In the genomic region with DNA sequence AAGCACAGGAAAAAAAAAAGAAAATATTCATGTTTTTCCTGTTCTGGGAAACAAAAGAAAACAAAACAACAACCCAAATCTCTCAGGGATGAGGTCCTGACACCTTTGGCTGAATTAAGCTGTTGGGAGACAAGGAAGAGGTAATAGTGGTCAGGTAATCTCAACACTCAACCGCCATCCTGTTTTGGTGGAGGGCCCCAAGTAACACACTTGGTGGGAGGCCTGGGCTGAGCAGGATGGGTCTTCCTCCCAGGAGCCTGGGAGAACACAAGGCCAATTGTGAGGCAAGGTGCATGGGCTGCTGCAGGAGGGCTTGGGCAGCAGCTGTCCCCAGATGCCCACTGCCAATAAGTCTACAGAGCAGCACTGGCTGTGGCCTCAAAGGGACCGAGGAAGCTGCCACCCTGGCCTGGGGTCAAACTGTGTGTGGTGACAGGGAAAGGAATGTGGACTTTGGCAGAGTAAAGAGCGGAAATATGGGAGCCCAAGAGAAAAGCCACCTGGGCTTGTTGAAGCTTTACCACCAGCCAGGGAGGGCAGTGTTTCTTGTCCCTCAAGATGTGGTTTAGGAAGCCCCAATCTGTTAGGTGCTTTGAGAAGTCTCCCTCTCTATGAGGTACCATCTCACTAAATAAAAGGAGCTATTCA, we compare ENCODE assay signal across 1 cellular context.
TF ChIP-seq lines count a peak whose summit lies in the region.

No MANE protein-coding gene starts in this region.

TF ChIP-seq in HepG2, 621 proteins besides CTCF, POLR2A, EP300 and RAD21 (continued from another document and continues in another):
- peak; percentile 71 for TF ChIP-seq HNF1B (CRISPR knock-in tag; IDR thresholded peaks at IDR 0.05)
- no peak for TF ChIP-seq PRDM10 (CRISPR knock-in tag; IDR thresholded peaks at IDR 0.05; ENCODE audit: low read depth)
- 0 out of 2 replicates have a peak, but pooled peaks have one; percentile 26 for TF ChIP-seq HHEX (CRISPR knock-in tag; IDR thresholded peaks at IDR 0.05)
- TF ChIP-seq ZSCAN12 (CRISPR knock-in tag; IDR thresholded peaks at IDR 0.05), result no peak
- no peak for TF ChIP-seq GTF3A (CRISPR knock-in tag; conservative IDR thresholded peaks at IDR 0.05)
- peak; percentile 87; the same call in 1 of the 2 replicates for TF ChIP-seq ZBTB3 (CRISPR knock-in tag; IDR thresholded peaks at IDR 0.05; ENCODE audit: borderline replicate concordance, low read depth)
- TF ChIP-seq DPF2 (CRISPR knock-in tag; IDR thresholded peaks at IDR 0.05; ENCODE audit: borderline replicate concordance, low read depth), result peak; percentile 89; the same call in 1 of the 2 replicates
- no peak; the same call in 1 of the 2 replicates for TF ChIP-seq HNF1A (IDR thresholded peaks at IDR 0.05; ENCODE audit: low read depth)
- TF ChIP-seq HNF1A (CRISPR knock-in tag; IDR thresholded peaks at IDR 0.05; ENCODE audit: borderline replicate concordance), result peak; percentile 75; the same call in 1 of the 2 replicates
- peak; percentile 85; the same call in 1 of the 2 replicates for TF ChIP-seq ZNF343 (CRISPR knock-in tag; IDR thresholded peaks at IDR 0.05)
- 0 out of 2 replicates have a peak, but pooled peaks have one; percentile 59 for TF ChIP-seq KDM4B (CRISPR knock-in tag; IDR thresholded peaks at IDR 0.05)
- peak; percentile 42; the same call in 1 of the 2 replicates for TF ChIP-seq SP5 (CRISPR knock-in tag; IDR thresholded peaks at IDR 0.05; ENCODE audit: borderline replicate concordance, low read depth)
- TF ChIP-seq ZC3H13 (CRISPR knock-in tag; IDR thresholded peaks at IDR 0.05), result no peak
- no peak for TF ChIP-seq ARHGAP35 (CRISPR knock-in tag; IDR thresholded peaks at IDR 0.05; ENCODE audit: borderline replicate concordance)
- TF ChIP-seq RARA (CRISPR knock-in tag; IDR thresholded peaks at IDR 0.05), result peak; percentile 98
- peak; percentile 95 for TF ChIP-seq ELF3 (CRISPR knock-in tag; IDR thresholded peaks at IDR 0.05)
- TF ChIP-seq, protein P1, sequence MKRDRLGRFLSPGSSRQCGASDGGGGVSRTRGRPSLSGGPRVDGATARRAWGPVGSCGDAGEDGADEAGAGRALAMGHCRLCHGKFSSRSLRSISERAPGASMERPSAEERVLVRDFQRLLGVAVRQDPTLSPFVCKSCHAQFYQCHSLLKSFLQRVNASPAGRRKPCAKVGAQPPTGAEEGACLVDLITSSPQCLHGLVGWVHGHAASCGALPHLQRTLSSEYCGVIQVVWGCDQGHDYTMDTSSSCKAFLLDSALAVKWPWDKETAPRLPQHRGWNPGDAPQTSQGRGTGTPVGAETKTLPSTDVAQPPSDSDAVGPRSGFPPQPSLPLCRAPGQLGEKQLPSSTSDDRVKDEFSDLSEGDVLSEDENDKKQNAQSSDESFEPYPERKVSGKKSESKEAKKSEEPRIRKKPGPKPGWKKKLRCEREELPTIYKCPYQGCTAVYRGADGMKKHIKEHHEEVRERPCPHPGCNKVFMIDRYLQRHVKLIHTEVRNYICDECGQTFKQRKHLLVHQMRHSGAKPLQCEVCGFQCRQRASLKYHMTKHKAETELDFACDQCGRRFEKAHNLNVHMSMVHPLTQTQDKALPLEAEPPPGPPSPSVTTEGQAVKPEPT (CRISPR knock-in tag; IDR thresholded peaks at IDR 0.05; ENCODE audit: low read depth), result no peak
- no peak for TF ChIP-seq ZNF10 (CRISPR knock-in tag; IDR thresholded peaks at IDR 0.05; ENCODE audit: borderline replicate concordance, low read depth)
- no peak for TF ChIP-seq SIN3B (IDR thresholded peaks at IDR 0.05; ENCODE audit: low read length)
- TF ChIP-seq PAF1 (CRISPR knock-in tag; IDR thresholded peaks at IDR 0.05), result no peak
- no peak for TF ChIP-seq MEIS1 (CRISPR knock-in tag; IDR thresholded peaks at IDR 0.05; ENCODE audit: borderline replicate concordance)
- TF ChIP-seq HCFC1 (IDR thresholded peaks at IDR 0.05; ENCODE audit: low read depth, low read length), result no peak
- TF ChIP-seq, protein P2, sequence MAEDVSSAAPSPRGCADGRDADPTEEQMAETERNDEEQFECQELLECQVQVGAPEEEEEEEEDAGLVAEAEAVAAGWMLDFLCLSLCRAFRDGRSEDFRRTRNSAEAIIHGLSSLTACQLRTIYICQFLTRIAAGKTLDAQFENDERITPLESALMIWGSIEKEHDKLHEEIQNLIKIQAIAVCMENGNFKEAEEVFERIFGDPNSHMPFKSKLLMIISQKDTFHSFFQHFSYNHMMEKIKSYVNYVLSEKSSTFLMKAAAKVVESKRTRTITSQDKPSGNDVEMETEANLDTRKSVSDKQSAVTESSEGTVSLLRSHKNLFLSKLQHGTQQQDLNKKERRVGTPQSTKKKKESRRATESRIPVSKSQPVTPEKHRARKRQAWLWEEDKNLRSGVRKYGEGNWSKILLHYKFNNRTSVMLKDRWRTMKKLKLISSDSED (CRISPR knock-in tag; IDR thresholded peaks at IDR 0.05), result no peak
- no peak for TF ChIP-seq KLF13 (CRISPR knock-in tag; IDR thresholded peaks at IDR 0.05)
- peak; percentile 70; the same call in 1 of the 2 replicates for TF ChIP-seq MLX (CRISPR knock-in tag; IDR thresholded peaks at IDR 0.05)
- TF ChIP-seq ZMYM4 (CRISPR knock-in tag; IDR thresholded peaks at IDR 0.05), result peak; percentile 96
- peak; percentile 55; the same call in 1 of the 2 replicates for TF ChIP-seq TFDP2 (CRISPR knock-in tag; IDR thresholded peaks at IDR 0.05)
- 0 out of 2 replicates have a peak, but pooled peaks have one; percentile 34 for TF ChIP-seq ZNF639 (CRISPR knock-in tag; conservative IDR thresholded peaks at IDR 0.05)
- TF ChIP-seq RBM22 (optimal IDR thresholded peaks at IDR 0.05; ENCODE audit: low read length), result no peak
- peak; percentile 24; the same call in 1 of the 2 replicates for TF ChIP-seq MIXL1 (CRISPR knock-in tag; IDR thresholded peaks at IDR 0.05)
- TF ChIP-seq ZNF512 (CRISPR knock-in tag; IDR thresholded peaks at IDR 0.05), result no peak
- no peak for TF ChIP-seq ZNF557 (CRISPR knock-in tag; IDR thresholded peaks at IDR 0.05)
- TF ChIP-seq, protein P3, sequence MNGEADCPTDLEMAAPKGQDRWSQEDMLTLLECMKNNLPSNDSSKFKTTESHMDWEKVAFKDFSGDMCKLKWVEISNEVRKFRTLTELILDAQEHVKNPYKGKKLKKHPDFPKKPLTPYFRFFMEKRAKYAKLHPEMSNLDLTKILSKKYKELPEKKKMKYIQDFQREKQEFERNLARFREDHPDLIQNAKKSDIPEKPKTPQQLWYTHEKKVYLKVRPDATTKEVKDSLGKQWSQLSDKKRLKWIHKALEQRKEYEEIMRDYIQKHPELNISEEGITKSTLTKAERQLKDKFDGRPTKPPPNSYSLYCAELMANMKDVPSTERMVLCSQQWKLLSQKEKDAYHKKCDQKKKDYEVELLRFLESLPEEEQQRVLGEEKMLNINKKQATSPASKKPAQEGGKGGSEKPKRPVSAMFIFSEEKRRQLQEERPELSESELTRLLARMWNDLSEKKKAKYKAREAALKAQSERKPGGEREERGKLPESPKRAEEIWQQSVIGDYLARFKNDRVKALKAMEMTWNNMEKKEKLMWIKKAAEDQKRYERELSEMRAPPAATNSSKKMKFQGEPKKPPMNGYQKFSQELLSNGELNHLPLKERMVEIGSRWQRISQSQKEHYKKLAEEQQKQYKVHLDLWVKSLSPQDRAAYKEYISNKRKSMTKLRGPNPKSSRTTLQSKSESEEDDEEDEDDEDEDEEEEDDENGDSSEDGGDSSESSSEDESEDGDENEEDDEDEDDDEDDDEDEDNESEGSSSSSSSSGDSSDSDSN (CRISPR knock-in tag; IDR thresholded peaks at IDR 0.05), result peak; percentile 67
- no peak for TF ChIP-seq ZNF550 (CRISPR knock-in tag; IDR thresholded peaks at IDR 0.05; ENCODE audit: borderline replicate concordance)
